Comparison of ENCODE assay signal across 29 cellular contexts in the genomic region with DNA sequence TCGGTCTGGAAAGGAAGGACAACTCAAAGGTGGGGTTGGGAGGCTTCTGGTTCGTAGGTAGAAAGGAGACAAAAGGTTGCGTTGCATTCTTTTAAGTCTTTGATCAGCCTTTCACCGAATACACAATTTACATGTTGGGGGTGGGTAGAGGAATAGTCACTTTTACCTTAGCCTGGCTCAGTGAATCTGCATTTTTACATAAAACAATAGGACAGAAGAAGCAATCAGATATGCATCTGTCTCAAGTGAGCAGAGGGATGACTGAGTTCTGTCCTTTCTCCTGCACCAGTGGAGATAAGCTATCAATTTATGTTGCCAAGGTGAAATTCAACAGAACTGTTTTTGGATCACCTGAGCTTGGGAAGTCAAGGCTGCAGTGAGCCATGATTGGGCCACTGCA.
"Had no signal": no experiment of that assay in that cellular context is flagged by ENCODE, and none has a peak within 500 bp of the region (broad histone marks: within the 10 kb centered on the region; RNA-seq: fewer than 3 reads in every experiment).

No MANE protein-coding gene starts in this region.

- ATAC-seq: activated CD8-positive, alpha-beta memory T cell treated with anti-CD3 and anti-CD28 coated beads, Interleukin-2, amount 10 ng/mL, durations not matched to agents 7 days and 5 days; activated naive CD8-positive, alpha-beta T cell treated with anti-CD3 and anti-CD28 coated beads, Interleukin-2, amount 50 U/mL, for 24 hours; Panc1 had no signal

- H3K27me3 ChIP-seq: SJCRH30 had no signal

- H3K4me3 ChIP-seq: SJCRH30, SK-N-MC had no signal

- DNase-seq: activated CD4-positive, alpha-beta memory T cell treated with anti-CD3 and anti-CD28 coated beads, Interleukin-2, amount 10 ng/mL, durations not matched to agents 7 days and 5 days; activated CD4-positive, alpha-beta T cell treated with anti-CD3 and anti-CD28 coated beads for 1 hour; activated CD4-positive, alpha-beta T cell treated with anti-CD3 and anti-CD28 coated beads for 48 hours; activated CD4-positive, CD25-positive, alpha-beta regulatory T cell; activated CD8-positive, alpha-beta memory T cell treated with anti-CD3 and anti-CD28 coated beads for 24 hours; activated CD8-positive, alpha-beta memory T cell treated with anti-CD3 and anti-CD28 coated beads, Interleukin-2, amount 10 ng/mL, durations not matched to agents 7 days and 5 days; activated CD8-positive, alpha-beta memory T cell treated with anti-CD3 and anti-CD28 coated beads, Interleukin-2, amount 50 U/mL, for 48 hours; activated effector memory CD4-positive, alpha-beta T cell treated with Interleukin-2 at 50 U/mL for 16 hours; activated naive CD4-positive, alpha-beta T cell treated with anti-CD3 and anti-CD28 coated beads, Interleukin-2, amount 10 ng/mL, durations not matched to agents 7 days and 5 days; activated naive CD8-positive, alpha-beta T cell treated with anti-CD3 and anti-CD28 coated beads, Interleukin-2, amount 50 U/mL, for 24 hours; activated T-cell treated with anti-CD3 and anti-CD28 coated beads, Interleukin-2, amount 50 U/mL, for 48 hours; anterior cingulate cortex; Karpas-422; NCI-H1048; NCI-H1105 treated with DMSO at 0.1 percent for 48 hours; NCI-H1436; NCI-H1694; NCI-H2029; NCI-H510A; NCI-H526; NCI-H748 treated with DMSO at 0.1 percent for 48 hours; NK-92 treated with Interleukin-12 subunit alpha and Interleukin-12 subunit beta, amount 100 ng/mL, for 24 hours; OCI-M1; SHP77; SJCRH30 had no signal

- FAIRE-seq: TTC549 had no signal

- H3K36me3 ChIP-seq: SJCRH30 had no signal

- H3K27ac ChIP-seq: SJCRH30, SK-N-MC, VCaP had no signal

- H3K9me3 ChIP-seq: SJCRH30 had no signal
